20 cellular contexts compared by ENCODE assay signal in the genomic region with DNA sequence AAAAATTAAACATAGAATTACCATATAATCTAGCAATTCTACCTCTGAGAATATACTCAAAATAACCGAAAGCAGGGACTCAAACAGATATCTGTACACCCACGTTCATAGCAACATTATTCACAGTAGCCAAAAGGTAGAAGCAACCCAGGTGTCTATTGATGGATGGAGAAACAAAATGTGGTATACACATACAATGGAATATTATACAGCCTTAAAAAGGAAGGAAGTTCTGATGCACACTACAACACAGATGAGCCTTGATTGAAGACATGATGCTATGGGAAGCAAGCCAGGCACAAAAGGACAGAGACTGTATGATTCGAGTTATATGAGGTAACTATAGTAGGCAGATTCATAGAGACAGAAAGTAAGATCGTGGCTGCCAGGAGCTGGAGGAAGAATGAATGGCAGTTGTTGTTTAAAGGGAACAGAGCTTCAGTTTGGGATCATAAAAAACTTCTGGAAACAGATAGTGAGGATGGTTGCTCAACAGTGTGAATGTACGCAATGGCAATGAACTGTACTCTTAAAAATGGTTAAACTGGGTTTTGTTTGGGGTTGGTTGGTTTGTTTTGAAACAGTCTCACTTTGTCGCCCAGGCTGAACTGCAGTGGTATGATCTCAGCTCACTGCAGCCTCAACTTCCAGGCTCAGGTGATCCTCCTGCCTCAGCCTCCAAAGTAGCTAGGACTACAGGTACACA. TPM values are rescaled to one million over a fixed set of nuclear protein-coding genes. Genes with fewer than 3 reads are reported as not detected.
"Had no signal": no experiment of that assay in that cellular context is flagged by ENCODE, and none has a peak within 500 bp of the region (broad histone marks: within the 10 kb centered on the region; RNA-seq: fewer than 3 reads in every experiment).

No MANE protein-coding gene starts in this region.

- H3K9ac ChIP-seq: KMS-11 had no signal

- H3K4me1 ChIP-seq: SJCRH30 had no signal

- H3K9me3 ChIP-seq: SJCRH30 had no signal

- ATAC-seq: T-helper 17 cell had no signal

- H3K4me3 ChIP-seq: SJCRH30, SK-N-MC had no signal

- H3K36me3 ChIP-seq: SJCRH30 had no signal

- H3K27ac ChIP-seq: KMS-11, SJCRH30, SK-N-MC had no signal

- H3K27me3 ChIP-seq: SJCRH30 had no signal

- DNase-seq: IMR-90, Kasumi-1, MM.1S, NCI-H1092 treated with DMSO at 0.1 percent for 48 hours, NCI-H1436, NCI-H187, NCI-H2029, NCI-H2107, NCI-H2227 treated with DMSO at 0.1 percent for 48 hours, NCI-H524, NCI-H526 treated with DMSO at 0.1 percent for 48 hours, NCI-H748 treated with DMSO at 0.1 percent for 48 hours, Right ventricle myocardium superior, RPMI8226, SJCRH30, T-helper 1 cell, T-helper 17 cell had no signal

RNA-seq across cellular contexts. Expression of a gene that starts 47.5 kb away (rescaled TPM):
- total RNA-seq: HT-29, IMR-90, Right ventricle myocardium superior, T-helper 17 cell had no signal
- polyA plus RNA-seq: IMR-90 had no signal

RNA-seq across cellular contexts. Expression of a gene that starts 57.6 kb away (rescaled TPM):
- total RNA-seq: IMR-90, Right ventricle myocardium superior, T-helper 17 cell had no signal
- polyA plus RNA-seq: IMR-90 had no signal
